13 cellular contexts compared by ENCODE assay signal in genomic region chr1:153616885-153617428, GRCh38. TPM values are rescaled to one million over a fixed set of nuclear protein-coding genes. Genes with fewer than 3 reads are reported as not detected.
DNase-seq lines count a peak whose midpoint lies in the region; ATAC-seq, FAIRE-seq and TF ChIP-seq lines count a peak whose summit lies in the region.
"Had no signal": no experiment of that assay in that cellular context is flagged by ENCODE, and none has a peak within 500 bp of the region (broad histone marks: within the 10 kb centered on the region; RNA-seq: fewer than 3 reads in every experiment).

No MANE protein-coding gene starts in this region.

- no peak overlapping the region for H3K4me3 Mint-ChIP-seq in activated T-cell treated with anti-CD3 and anti-CD28 coated beads, Interleukin-2, amount 50 U/mL, for 24 hours

- no peak for FAIRE-seq in bronchial epithelial cell (lab: Jason Lieb, UNC)
- FAIRE-seq: A549 had no signal

- peak overlapping the region; percentile 61; the same call in 1 of the 2 replicates for H2AFZ ChIP-seq in SK-N-SH (ENCODE audit: low read depth)

- H3K27ac ChIP-seq in SK-N-SH (ENCODE audit: low read depth in 2 of 2, low read length in 1 of 2) (no peak overlapping the region), liver (ENCODE audit: low read depth in 1 of 2, low read length in 2 of 2) (peak overlapping the region; percentile 58 to 83), tibial nerve (peak overlapping the region; percentile 45 to 92 (median 70))
- H3K27ac ChIP-seq: SJSA1 had no signal

- CTCF ChIA-PET in SK-N-SH (lab: Yijun Ruan, JAX), result interaction anchor here (0.9 to 8.0 kb wide), 16 partner anchors 9 to 107 kb away, joined by 3 to 100 read pairs (median 6); partner anchors contain the start of genes CHTOP, S100A1 and S100A13

- 100% methylated on average over 1 of the region's 5 CpGs for WGBS in SK-N-SH (ENCODE audit: low lambda C conversion rate)
- 83% methylated on average over 5 of the region's 5 CpGs for WGBS in liver
- 61% methylated on average over 5 of the region's 5 CpGs for WGBS in tibial nerve, 2 donors

- DNase-seq in SK-N-SH, result no peak
- peak; percentile 70 for DNase-seq in bronchial epithelial cell (ENCODE audit: low read depth)
- DNase-seq in tibial nerve (ENCODE audit: low spot score in 2 of 2), result no peak
- DNase-seq in activated T-cell treated with anti-CD3 and anti-CD28 coated beads, Interleukin-2, amount 50 U/mL, for 24 hours, result no peak
- DNase-seq in hippocampal formation (lab: John Stamatoyannopoulos, UW), result no peak
- DNase-seq: activated gamma-delta T cell had no signal

- H3K9ac ChIP-seq in SK-N-SH (no peak overlapping the region), liver (ENCODE audit: low read depth in 1 of 2, low read length in 2 of 2) (no peak overlapping the region)

- H3K79me2 ChIP-seq in SK-N-SH (ENCODE audit: insufficient read depth), result peaks cover 14% of the 10 kb centered on the region; the same call in 1 of the 2 replicates

- H4K20me1 ChIP-seq in SK-N-SH (ENCODE audit: insufficient read depth), result no peaks in the 10 kb centered on the region

- POLR2A ChIA-PET in SK-N-SH (lab: Yijun Ruan, JAX), result no interaction called here

- H3K27me3 Mint-ChIP-seq in activated T-cell treated with anti-CD3 and anti-CD28 coated beads, Interleukin-2, amount 50 U/mL, for 24 hours, result no peaks in the 10 kb centered on the region

- H3F3A ChIP-seq in SK-N-SH (replicated peaks; ENCODE audit: insufficient read depth), result no peaks in the 10 kb centered on the region

- TF ChIP-seq RAD21 in SK-N-SH (IDR thresholded peaks at IDR 0.05; ENCODE audit: low read length) (no peak), liver (IDR thresholded peaks at IDR 0.05) (no peak)

- TF ChIP-seq CTCF in SK-N-SH (IDR thresholded peaks at IDR 0.05) (no peak), bronchial epithelial cell (IDR thresholded peaks at IDR 0.05; ENCODE audit: insufficient read depth, low read length, severe bottlenecking) (no peak), liver (IDR thresholded peaks at IDR 0.05; ENCODE audit: low read depth, low read length, missing input control) (no peak), tibial nerve (IDR thresholded peaks at IDR 0.05) (no peak)

- TF ChIP-seq EP300 in SK-N-SH (IDR thresholded peaks at IDR 0.05; ENCODE audit: borderline replicate concordance in 1 of 2, low read depth in 1 of 2, low read length in 1 of 2) (no peak), tibial nerve (IDR thresholded peaks at IDR 0.05) (no peak)

- no peaks in the 10 kb centered on the region for H3K36me3 Mint-ChIP-seq in activated T-cell treated with anti-CD3 and anti-CD28 coated beads, Interleukin-2, amount 50 U/mL, for 24 hours (ENCODE audit: low read depth)

- no peaks in the 10 kb centered on the region for H3K9me2 ChIP-seq in SK-N-SH

- H3K4me1 ChIP-seq in SK-N-SH (ENCODE audit: control insufficient read depth in 1 of 2, insufficient read depth in 2 of 2, low read depth in 1 of 2, low read length in 1 of 2), result peaks cover 0 to 4% of the 10 kb centered on the region in 2 experiments; a peak in 1 of 4 replicates
- H3K4me1 ChIP-seq in liver (ENCODE audit: control insufficient read depth in 4 of 4, insufficient read depth in 4 of 4, low read length in 3 of 4), result peaks cover 11 to 33% (median 22%) of the 10 kb centered on the region in 4 donors
- H3K4me1 ChIP-seq in tibial nerve, result peaks cover 0 to 33% (median 23%) of the 10 kb centered on the region in 4 donors

- no peak overlapping the region for H3K4me2 ChIP-seq in SK-N-SH
- H3K4me2 ChIP-seq: A549 had no signal

- H3K27ac Mint-ChIP-seq in activated T-cell treated with anti-CD3 and anti-CD28 coated beads, Interleukin-2, amount 50 U/mL, for 24 hours, result no peak overlapping the region

- peaks cover 18% of the 10 kb centered on the region for H3K4me1 Mint-ChIP-seq in activated T-cell treated with anti-CD3 and anti-CD28 coated beads, Interleukin-2, amount 50 U/mL, for 24 hours (ENCODE audit: low read depth)

- TF ChIP-seq POLR2A in tibial nerve (IDR thresholded peaks at IDR 0.05), result no peak

- H3K9me3 ChIP-seq in SK-N-SH (no peaks in the 10 kb centered on the region), liver (ENCODE audit: control insufficient read depth in 4 of 4, low read length in 3 of 4) (no peaks in the 10 kb centered on the region), tibial nerve (no peaks in the 10 kb centered on the region)
- H3K9me3 ChIP-seq: A549, gastroesophageal sphincter, SJSA1 had no signal

- no peaks in the 10 kb centered on the region for H3K9me3 Mint-ChIP-seq in activated T-cell treated with anti-CD3 and anti-CD28 coated beads, Interleukin-2, amount 50 U/mL, for 24 hours

- H3K4me3 ChIP-seq in SK-N-SH (ENCODE audit: low read depth in 2 of 2, low read length in 1 of 2) (no peak overlapping the region), bronchial epithelial cell (ENCODE audit: low read depth, low read length) (no peak overlapping the region), liver (ENCODE audit: low read depth in 1 of 3, low read length in 3 of 3) (no peak overlapping the region), tibial nerve (no peak overlapping the region)
- H3K4me3 ChIP-seq: A549, gastroesophageal sphincter, SJSA1 had no signal

- H3K27me3 ChIP-seq in SK-N-SH (ENCODE audit: insufficient read depth) (no peaks in the 10 kb centered on the region), bronchial epithelial cell (ENCODE audit: control insufficient read depth, insufficient read depth, low read length) (no peaks in the 10 kb centered on the region), liver (ENCODE audit: control insufficient read depth in 4 of 4, insufficient read depth in 4 of 4, low read length in 3 of 4) (no peaks in the 10 kb centered on the region), tibial nerve (no peaks in the 10 kb centered on the region)
- H3K27me3 ChIP-seq: gastroesophageal sphincter, SJSA1 had no signal

- H3K36me3 ChIP-seq in SK-N-SH (replicated peaks in 1 of 2; ENCODE audit: control insufficient read depth in 1 of 2, insufficient read depth in 2 of 2, low read length in 1 of 2) (no peaks in the 10 kb centered on the region), bronchial epithelial cell (ENCODE audit: control insufficient read depth, insufficient read depth, low read length) (peaks cover 7% of the 10 kb centered on the region), liver (ENCODE audit: control insufficient read depth in 4 of 4, insufficient read depth in 3 of 4, low read depth in 1 of 4, low read length in 3 of 4) (no peaks in the 10 kb centered on the region), tibial nerve (peaks cover 0 to 23% (median 0%) of the 10 kb centered on the region in 3 donors)

- ATAC-seq in SK-N-SH treated with all-trans-retinoic acid at 6 μM for 48 hours, result no peak
- no peak for ATAC-seq in HG02852 (IDR thresholded peaks at IDR 0.05; ENCODE audit: unreplicated experiment)
- ATAC-seq: A549 had no signal

TF ChIP-seq in SK-N-SH treated with all-trans-retinoic acid at 6 μM for 48 hours, 23 proteins besides CTCF, POLR2A, EP300 and RAD21:
- no peak for TF ChIP-seq ZNF565 (CRISPR knock-in tag; conservative IDR thresholded peaks at IDR 0.05; ENCODE audit: low read depth)

TF ChIP-seq in liver, 16 proteins besides CTCF, POLR2A, EP300 and RAD21 (continues in another document):
- no peak for TF ChIP-seq ZBTB33 (IDR thresholded peaks at IDR 0.05)

RNA-seq across cellular contexts. Expression of gene S100A14, which starts 0.8 kb away (rescaled TPM):
- polyA plus RNA-seq in SK-N-SH (2012; rRNA removed), result 0.15 TPM in 1 of 2 replicates, not detected in the other
- 0.07 TPM in 1 of 2 replicates, not detected in the other for polyA plus RNA-seq in SK-N-SH (2012; cell fraction: cytosol; rRNA removed)
- 0.39 TPM in 1 of 2 replicates, not detected in the other for polyA plus RNA-seq in SK-N-SH (2012; cell fraction: nucleus; rRNA removed)
- 1,221 and 1,339 TPM in 2 replicates for total RNA-seq in bronchial epithelial cell
- total RNA-seq in liver, result 1 to 10 TPM; 1.7 to 4.4 TPM
- polyA plus RNA-seq in liver, result 1 to 10 TPM; 2.3 to 4.3 TPM
- total RNA-seq in tibial nerve, result 10 to 100 TPM in 1 of 4 donors, not detected in 3; 15.3 TPM
- total RNA-seq: Daoy, SJSA1 had no signal

RNA-seq across cellular contexts. Expression of gene S100A16, which starts 4.0 kb away (rescaled TPM):
- polyA plus RNA-seq in SK-N-SH (2012; rRNA removed) (512 and 521 TPM in 2 replicates), liver (100 to 1,000 TPM; 110 to 142 TPM)
- polyA plus RNA-seq in SK-N-SH (2012; cell fraction: cytosol; rRNA removed), result 347 and 466 TPM in 2 replicates
- 144 and 169 TPM in 2 replicates for polyA plus RNA-seq in SK-N-SH (2012; cell fraction: nucleus; rRNA removed)
- total RNA-seq in bronchial epithelial cell (886 and 1,542 TPM in 2 replicates), liver (10 to 100 TPM; 27.3 to 53.6 TPM), tibial nerve (100 to 1,000 TPM in 2 of 4 donors, 10 to 100 TPM in 2; 45.5 to 120 (median 77.1) TPM)

RNA-seq across cellular contexts. Expression of gene S100A13, which starts 10.3 kb away (rescaled TPM):
- 12.3 and 17.1 TPM in 2 replicates for polyA plus RNA-seq in SK-N-SH (2012; rRNA removed)
- 11.4 and 14.2 TPM in 2 replicates for polyA plus RNA-seq in SK-N-SH (2012; cell fraction: cytosol; rRNA removed)
- 41.5 and 44.3 TPM in 2 replicates for polyA plus RNA-seq in SK-N-SH (2012; cell fraction: nucleus; rRNA removed)
- 44.5 and 69.8 TPM in 2 replicates for total RNA-seq in bronchial epithelial cell
- total RNA-seq in liver, result 10 to 100 TPM in 1 of 2 donors, 1 to 10 TPM in 1; 5.3 to 10.8 TPM
- polyA plus RNA-seq in liver, result 10 to 100 TPM; 20.5 to 23.0 TPM
- 100 to 1,000 TPM in 3 of 4 donors, 10 to 100 TPM in 1; 74.4 to 151 (median 121) TPM for total RNA-seq in tibial nerve

RNA-seq across cellular contexts. Expression of gene S100A1, which starts 11.3 kb away (rescaled TPM):
- polyA plus RNA-seq in SK-N-SH (2012; rRNA removed) (0.18 TPM in 1 of 2 replicates, not detected in the other), liver (under 1 TPM; 0.21 to 0.25 TPM)
- 0.10 and 0.14 TPM in 2 replicates for polyA plus RNA-seq in SK-N-SH (2012; cell fraction: cytosol; rRNA removed)
- 0.11 and 0.21 TPM in 2 replicates for polyA plus RNA-seq in SK-N-SH (2012; cell fraction: nucleus; rRNA removed)
- total RNA-seq in bronchial epithelial cell (not detected in 2 replicates), liver (under 1 TPM; 0.33 TPM), tibial nerve (100 to 1,000 TPM in 1 of 4 donors, 10 to 100 TPM in 3; 41.4 to 102 (median 69.2) TPM)

RNA-seq across cellular contexts. Expression of gene CHTOP, which starts 16.9 kb away (rescaled TPM):
- polyA plus RNA-seq in SK-N-SH (2012; rRNA removed), result 76.7 and 84.9 TPM in 2 replicates
- 63.8 and 71.2 TPM in 2 replicates for polyA plus RNA-seq in SK-N-SH (2012; cell fraction: cytosol; rRNA removed)
- polyA plus RNA-seq in SK-N-SH (2012; cell fraction: nucleus; rRNA removed), result 96.8 and 111 TPM in 2 replicates
- 51.9 and 61.2 TPM in 2 replicates for total RNA-seq in bronchial epithelial cell
- 10 to 100 TPM; 26.8 to 30.9 TPM for total RNA-seq in liver
- polyA plus RNA-seq in liver, result 10 to 100 TPM; 16.4 to 21.9 TPM
- total RNA-seq in tibial nerve, result 10 to 100 TPM; 49.0 to 66.6 (median 56.5) TPM

Comparison
In these comparisons a context has a peak if more than half of its experiments do, and no peak if none do; other contexts are left out.
1. H3K27ac ChIP-seq: peak in liver (2 of 2) and tibial nerve (4 of 4); none in SK-N-SH (0 of 2).
2. RNA of gene S100A14, which starts 0.8 kb away (total RNA-seq): 1,221 to 1,339 TPM in bronchial epithelial cell; 1.7 to 4.4 TPM in liver and 15.3 TPM in tibial nerve; every median in the first group is over 10 times any median in the second.